In the genomic region with DNA sequence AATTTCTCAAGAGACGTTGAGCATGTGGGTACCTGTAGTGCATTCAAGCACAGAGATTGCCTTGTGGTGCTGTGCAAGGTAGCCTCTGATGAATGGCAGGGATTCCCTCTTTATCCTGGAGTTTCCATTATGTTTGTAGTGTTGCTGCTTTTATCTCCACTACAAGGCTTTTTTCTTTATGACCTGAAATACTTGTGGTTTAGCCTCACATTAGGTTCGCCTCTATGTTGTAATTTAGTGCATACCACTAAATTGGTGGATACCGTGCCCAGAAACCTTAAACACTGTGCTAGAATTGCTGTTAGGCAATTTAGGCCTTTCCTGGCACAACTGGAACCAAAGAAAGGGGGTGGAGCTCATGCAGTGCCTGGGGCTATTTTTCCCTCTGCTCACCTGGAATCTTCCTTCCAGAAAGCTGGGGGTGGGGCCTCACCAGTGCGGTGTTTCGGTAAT, we compare ENCODE assay signal across 1 cellular context.
TF ChIP-seq lines count a peak whose summit lies in the region.

No MANE protein-coding gene starts in this region.

TF ChIP-seq in H1, 55 proteins besides CTCF, POLR2A, EP300 and RAD21 (continued from another document):
- TF ChIP-seq ATF2 (IDR thresholded peaks at IDR 0.05; ENCODE audit: low read length) (no peak), SRF (IDR thresholded peaks at IDR 0.05; ENCODE audit: low read depth, low read length) (no peak)
